Comparison of ENCODE assay signal across 25 cellular contexts in genomic region chr11:30873924-30874323, GRCh38.
DNase-seq lines count a peak whose midpoint lies in the region; ATAC-seq, FAIRE-seq and TF ChIP-seq lines count a peak whose summit lies in the region.
"Had no signal": no experiment of that assay in that cellular context is flagged by ENCODE, and none has a peak within 500 bp of the region (broad histone marks: within the 10 kb centered on the region; RNA-seq: fewer than 3 reads in every experiment).

No MANE protein-coding gene starts in this region.

- no peaks in the 10 kb centered on the region for H3K79me2 ChIP-seq in neural progenitor cell (ENCODE audit: low read depth)

- no peak for FAIRE-seq in GM19239 (lab: Jason Lieb, UNC)
- FAIRE-seq: A204.1, D721Med, GM12878, H54 had no signal

- H3K36me3 ChIP-seq in heart left ventricle (no peaks in the 10 kb centered on the region), neural progenitor cell (no peaks in the 10 kb centered on the region)
- H3K36me3 ChIP-seq: BLaER1, HAP-1 had no signal

- intact Hi-C loops in left ventricle myocardium superior (cut with micrococcal nuclease) (no loop called here), heart left ventricle (cut with DNase I) (loop anchor here in 2 of 10 donors (10.0 kb wide), 2 partner anchors 289 to 999 kb away; partner anchors contain the start of gene MPPED2 (in 1 of the 2))

- no peak overlapping the region for H3K27ac Mint-ChIP-seq in neural progenitor cell
- no peak overlapping the region for H3K27ac Mint-ChIP-seq in activated T-cell treated with anti-CD3 and anti-CD28 coated beads, Interleukin-2, amount 50 U/mL, for 24 hours
- H3K27ac Mint-ChIP-seq: B cell; CD4-positive, CD25-positive, alpha-beta regulatory T cell; CD8-positive, alpha-beta T cell; HFFc6 had no signal

- DNase-seq in left ventricle myocardium superior, result no peak
- no peak for DNase-seq in heart left ventricle
- peak; percentile 64 for DNase-seq in foreskin melanocyte
- peak; percentile 3 for DNase-seq in neural progenitor cell (ENCODE audit: low spot score)
- no peak for DNase-seq in GM19239 (ENCODE audit: insufficient read length, low spot score)
- no peak for DNase-seq in SHP77 treated with DMSO at 0.1 percent for 48 hours (lab: John Stamatoyannopoulos, UW)
- DNase-seq in activated T-cell treated with anti-CD3 and anti-CD28 coated beads, Interleukin-2, amount 50 U/mL, for 24 hours, result no peak
- DNase-seq: CD4-positive, CD25-positive, alpha-beta regulatory T cell; CD8-positive, alpha-beta T cell; DMS 273 treated with DMSO at 0.1 percent for 48 hours; DMS79; EL; GDM1; GOT3; HFFc6 had no signal

- no peak overlapping the region for H3K4me3 Mint-ChIP-seq in neural progenitor cell
- H3K4me3 Mint-ChIP-seq in activated T-cell treated with anti-CD3 and anti-CD28 coated beads, Interleukin-2, amount 50 U/mL, for 24 hours, result no peak overlapping the region
- H3K4me3 Mint-ChIP-seq: B cell; CD4-positive, CD25-positive, alpha-beta regulatory T cell; CD8-positive, alpha-beta T cell; HFFc6 had no signal

- peaks cover 0 to 46% (median 20%) of the 10 kb centered on the region in 12 donors for H3K4me1 ChIP-seq in heart left ventricle
- no peaks in the 10 kb centered on the region for H3K4me1 ChIP-seq in neural progenitor cell
- H3K4me1 ChIP-seq: BLaER1, HAP-1 had no signal

- H3F3A ChIP-seq in neural progenitor cell (ENCODE audit: low read depth), result no peaks in the 10 kb centered on the region

- H3K9me3 Mint-ChIP-seq in neural progenitor cell, result no peaks in the 10 kb centered on the region
- H3K9me3 Mint-ChIP-seq in activated T-cell treated with anti-CD3 and anti-CD28 coated beads, Interleukin-2, amount 50 U/mL, for 24 hours, result no peaks in the 10 kb centered on the region
- H3K9me3 Mint-ChIP-seq: CD4-positive, CD25-positive, alpha-beta regulatory T cell; CD8-positive, alpha-beta T cell had no signal

- no peaks in the 10 kb centered on the region for H3K27me3 Mint-ChIP-seq in neural progenitor cell (ENCODE audit: insufficient read depth, low read depth)
- no peaks in the 10 kb centered on the region for H3K27me3 Mint-ChIP-seq in activated T-cell treated with anti-CD3 and anti-CD28 coated beads, Interleukin-2, amount 50 U/mL, for 24 hours
- H3K27me3 Mint-ChIP-seq: B cell; CD4-positive, CD25-positive, alpha-beta regulatory T cell had no signal

- H2AFZ ChIP-seq in neural progenitor cell (replicated peaks), result no peak overlapping the region

- no peaks in the 10 kb centered on the region for H3K4me1 Mint-ChIP-seq in neural progenitor cell
- H3K4me1 Mint-ChIP-seq in activated T-cell treated with anti-CD3 and anti-CD28 coated beads, Interleukin-2, amount 50 U/mL, for 24 hours (ENCODE audit: low read depth), result no peaks in the 10 kb centered on the region
- H3K4me1 Mint-ChIP-seq: B cell; CD4-positive, CD25-positive, alpha-beta regulatory T cell had no signal

- H3K27ac ChIP-seq in heart left ventricle, result no peak overlapping the region
- no peak overlapping the region for H3K27ac ChIP-seq in neural progenitor cell
- H3K27ac ChIP-seq: 22Rv1, BLaER1, C4-2B had no signal

- H3K27me3 ChIP-seq in heart left ventricle, result no peaks in the 10 kb centered on the region
- no peaks in the 10 kb centered on the region for H3K27me3 ChIP-seq in neural progenitor cell
- H3K27me3 ChIP-seq: BLaER1 had no signal

- no peak overlapping the region for H3K4me3 ChIP-seq in heart left ventricle
- no peak overlapping the region for H3K4me3 ChIP-seq in neural progenitor cell
- H3K4me3 ChIP-seq: BLaER1, GM12878, HAP-1 had no signal

- no peaks in the 10 kb centered on the region for H4K20me1 ChIP-seq in neural progenitor cell (ENCODE audit: low read depth)
- H4K20me1 ChIP-seq: BLaER1 had no signal

- H3K36me3 Mint-ChIP-seq in neural progenitor cell, result no peaks in the 10 kb centered on the region
- H3K36me3 Mint-ChIP-seq in activated T-cell treated with anti-CD3 and anti-CD28 coated beads, Interleukin-2, amount 50 U/mL, for 24 hours (ENCODE audit: low read depth), result no peaks in the 10 kb centered on the region
- H3K36me3 Mint-ChIP-seq: CD4-positive, CD25-positive, alpha-beta regulatory T cell; CD8-positive, alpha-beta T cell had no signal

- no peaks in the 10 kb centered on the region for H3K9me3 ChIP-seq in heart left ventricle
- H3K9me3 ChIP-seq in neural progenitor cell (ENCODE audit: low read depth), result no peaks in the 10 kb centered on the region
- H3K9me3 ChIP-seq: BLaER1, HAP-1 had no signal

- TF ChIP-seq POLR2A in heart left ventricle (IDR thresholded peaks at IDR 0.05), result no peak

- TF ChIP-seq CTCF in heart left ventricle (IDR thresholded peaks at IDR 0.05), result no peak
- no peak for TF ChIP-seq CTCF in neural progenitor cell (IDR thresholded peaks at IDR 0.05)

- no peak overlapping the region for H3K9ac ChIP-seq in neural progenitor cell
- H3K9ac ChIP-seq: BLaER1 had no signal

- WGBS in heart left ventricle, 4 donors, result 0 to 20% (median 15%) methylated on average over 2 of the region's 2 CpGs

- ATAC-seq in left ventricle myocardium superior (peak; percentile 21), heart left ventricle (no peak), GM18517 (IDR thresholded peaks at IDR 0.05; ENCODE audit: unreplicated experiment) (no peak)
- ATAC-seq: CD8-positive, alpha-beta T cell; GM12878 had no signal

- no peak overlapping the region for H3K4me2 ChIP-seq in neural progenitor cell
- H3K4me2 ChIP-seq: BLaER1 had no signal

Comparison
In these comparisons a context has a peak if more than half of its experiments do, and no peak if none do; other contexts are left out.
1. DNase-seq: peak in foreskin melanocyte (single experiment) and neural progenitor cell (single experiment); none in left ventricle myocardium superior (single experiment), heart left ventricle (0 of 5), GM19239 (single experiment), SHP77 treated with DMSO at 0.1 percent for 48 hours (single experiment) and activated T-cell treated with anti-CD3 and anti-CD28 coated beads, Interleukin-2, amount 50 U/mL, for 24 hours (single experiment).